ENCODE assay signal across 2 cellular contexts in the genomic region with DNA sequence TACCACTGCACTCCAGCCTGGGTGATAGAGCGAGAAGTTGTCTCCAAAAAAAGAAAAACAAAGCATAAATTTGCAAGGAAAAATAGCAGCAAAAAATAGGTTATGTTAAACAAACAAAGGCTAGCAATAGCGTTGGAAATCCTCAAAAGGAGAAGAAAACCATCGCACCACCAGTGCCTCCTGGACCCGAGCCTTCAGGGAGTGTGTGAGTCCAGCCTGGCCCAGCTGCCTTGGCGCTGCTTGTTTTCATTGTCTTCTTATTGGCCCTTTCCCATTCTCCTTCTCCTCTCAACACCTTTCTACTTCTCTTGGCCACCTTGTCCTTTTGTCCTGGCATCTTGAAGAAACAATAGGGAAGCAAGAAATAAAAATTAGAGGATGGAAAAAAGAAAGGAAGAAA.
TF ChIP-seq lines count a peak whose summit lies in the region.

No MANE protein-coding gene starts in this region.

TF ChIP-seq in GM23338, 12 proteins besides CTCF, POLR2A, EP300 and RAD21 (continues in another document):
- no peak for TF ChIP-seq EZH2phosphoT487 (IDR thresholded peaks at IDR 0.05; ENCODE audit: unreplicated experiment)
- no peak for TF ChIP-seq JUNB (IDR thresholded peaks at IDR 0.05; ENCODE audit: unreplicated experiment)
- TF ChIP-seq STAT1 (IDR thresholded peaks at IDR 0.05; ENCODE audit: unreplicated experiment), result no peak
- TF ChIP-seq CREB1 (CRISPR knock-in tag; IDR thresholded peaks at IDR 0.05; ENCODE audit: low read depth), result no peak
- no peak for TF ChIP-seq POLR2AphosphoS5 (IDR thresholded peaks at IDR 0.05; ENCODE audit: low read depth)
- TF ChIP-seq EZH2 (IDR thresholded peaks at IDR 0.05; ENCODE audit: low read depth, unreplicated experiment), result no peak
- TF ChIP-seq, protein P1, sequence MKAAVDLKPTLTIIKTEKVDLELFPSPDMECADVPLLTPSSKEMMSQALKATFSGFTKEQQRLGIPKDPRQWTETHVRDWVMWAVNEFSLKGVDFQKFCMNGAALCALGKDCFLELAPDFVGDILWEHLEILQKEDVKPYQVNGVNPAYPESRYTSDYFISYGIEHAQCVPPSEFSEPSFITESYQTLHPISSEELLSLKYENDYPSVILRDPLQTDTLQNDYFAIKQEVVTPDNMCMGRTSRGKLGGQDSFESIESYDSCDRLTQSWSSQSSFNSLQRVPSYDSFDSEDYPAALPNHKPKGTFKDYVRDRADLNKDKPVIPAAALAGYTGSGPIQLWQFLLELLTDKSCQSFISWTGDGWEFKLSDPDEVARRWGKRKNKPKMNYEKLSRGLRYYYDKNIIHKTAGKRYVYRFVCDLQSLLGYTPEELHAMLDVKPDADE (IDR thresholded peaks at IDR 0.05), result no peak
- TF ChIP-seq, protein P2, sequence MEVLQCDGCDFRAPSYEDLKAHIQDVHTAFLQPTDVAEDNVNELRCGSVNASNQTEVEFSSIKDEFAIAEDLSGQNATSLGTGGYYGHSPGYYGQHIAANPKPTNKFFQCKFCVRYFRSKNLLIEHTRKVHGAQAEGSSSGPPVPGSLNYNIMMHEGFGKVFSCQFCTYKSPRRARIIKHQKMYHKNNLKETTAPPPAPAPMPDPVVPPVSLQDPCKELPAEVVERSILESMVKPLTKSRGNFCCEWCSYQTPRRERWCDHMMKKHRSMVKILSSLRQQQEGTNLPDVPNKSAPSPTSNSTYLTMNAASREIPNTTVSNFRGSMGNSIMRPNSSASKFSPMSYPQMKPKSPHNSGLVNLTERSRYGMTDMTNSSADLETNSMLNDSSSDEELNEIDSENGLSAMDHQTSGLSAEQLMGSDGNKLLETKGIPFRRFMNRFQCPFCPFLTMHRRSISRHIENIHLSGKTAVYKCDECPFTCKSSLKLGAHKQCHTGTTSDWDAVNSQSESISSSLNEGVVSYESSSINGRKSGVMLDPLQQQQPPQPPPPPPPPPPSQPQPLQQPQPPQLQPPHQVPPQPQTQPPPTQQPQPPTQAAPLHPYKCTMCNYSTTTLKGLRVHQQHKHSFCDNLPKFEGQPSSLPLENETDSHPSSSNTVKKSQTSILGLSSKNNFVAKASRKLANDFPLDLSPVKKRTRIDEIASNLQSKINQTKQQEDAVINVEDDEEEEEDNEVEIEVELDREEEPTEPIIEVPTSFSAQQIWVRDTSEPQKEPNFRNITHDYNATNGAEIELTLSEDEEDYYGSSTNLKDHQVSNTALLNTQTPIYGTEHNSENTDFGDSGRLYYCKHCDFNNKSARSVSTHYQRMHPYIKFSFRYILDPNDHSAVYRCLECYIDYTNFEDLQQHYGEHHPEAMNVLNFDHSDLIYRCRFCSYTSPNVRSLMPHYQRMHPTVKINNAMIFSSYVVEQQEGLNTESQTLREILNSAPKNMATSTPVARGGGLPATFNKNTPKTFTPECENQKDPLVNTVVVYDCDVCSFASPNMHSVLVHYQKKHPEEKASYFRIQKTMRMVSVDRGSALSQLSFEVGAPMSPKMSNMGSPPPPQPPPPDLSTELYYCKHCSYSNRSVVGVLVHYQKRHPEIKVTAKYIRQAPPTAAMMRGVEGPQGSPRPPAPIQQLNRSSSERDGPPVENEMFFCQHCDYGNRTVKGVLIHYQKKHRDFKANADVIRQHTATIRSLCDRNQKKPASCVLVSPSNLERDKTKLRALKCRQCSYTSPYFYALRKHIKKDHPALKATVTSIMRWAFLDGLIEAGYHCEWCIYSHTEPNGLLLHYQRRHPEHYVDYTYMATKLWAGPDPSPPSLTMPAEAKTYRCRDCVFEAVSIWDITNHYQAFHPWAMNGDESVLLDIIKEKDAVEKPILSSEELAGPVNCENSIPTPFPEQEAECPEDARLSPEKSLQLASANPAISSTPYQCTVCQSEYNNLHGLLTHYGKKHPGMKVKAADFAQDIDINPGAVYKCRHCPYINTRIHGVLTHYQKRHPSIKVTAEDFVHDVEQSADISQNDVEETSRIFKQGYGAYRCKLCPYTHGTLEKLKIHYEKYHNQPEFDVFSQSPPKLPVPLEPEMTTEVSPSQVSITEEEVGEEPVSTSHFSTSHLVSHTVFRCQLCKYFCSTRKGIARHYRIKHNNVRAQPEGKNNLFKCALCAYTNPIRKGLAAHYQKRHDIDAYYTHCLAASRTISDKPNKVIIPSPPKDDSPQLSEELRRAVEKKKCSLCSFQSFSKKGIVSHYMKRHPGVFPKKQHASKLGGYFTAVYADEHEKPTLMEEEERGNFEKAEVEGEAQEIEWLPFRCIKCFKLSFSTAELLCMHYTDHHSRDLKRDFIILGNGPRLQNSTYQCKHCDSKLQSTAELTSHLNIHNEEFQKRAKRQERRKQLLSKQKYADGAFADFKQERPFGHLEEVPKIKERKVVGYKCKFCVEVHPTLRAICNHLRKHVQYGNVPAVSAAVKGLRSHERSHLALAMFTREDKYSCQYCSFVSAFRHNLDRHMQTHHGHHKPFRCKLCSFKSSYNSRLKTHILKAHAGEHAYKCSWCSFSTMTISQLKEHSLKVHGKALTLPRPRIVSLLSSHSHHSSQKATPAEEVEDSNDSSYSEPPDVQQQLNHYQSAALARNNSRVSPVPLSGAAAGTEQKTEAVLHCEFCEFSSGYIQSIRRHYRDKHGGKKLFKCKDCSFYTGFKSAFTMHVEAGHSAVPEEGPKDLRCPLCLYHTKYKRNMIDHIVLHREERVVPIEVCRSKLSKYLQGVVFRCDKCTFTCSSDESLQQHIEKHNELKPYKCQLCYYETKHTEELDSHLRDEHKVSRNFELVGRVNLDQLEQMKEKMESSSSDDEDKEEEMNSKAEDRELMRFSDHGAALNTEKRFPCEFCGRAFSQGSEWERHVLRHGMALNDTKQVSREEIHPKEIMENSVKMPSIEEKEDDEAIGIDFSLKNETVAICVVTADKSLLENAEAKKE (CRISPR knock-in tag; IDR thresholded peaks at IDR 0.05), result no peak
- no peak for TF ChIP-seq NANOG (IDR thresholded peaks at IDR 0.05; ENCODE audit: borderline replicate concordance)
- TF ChIP-seq, protein P3, sequence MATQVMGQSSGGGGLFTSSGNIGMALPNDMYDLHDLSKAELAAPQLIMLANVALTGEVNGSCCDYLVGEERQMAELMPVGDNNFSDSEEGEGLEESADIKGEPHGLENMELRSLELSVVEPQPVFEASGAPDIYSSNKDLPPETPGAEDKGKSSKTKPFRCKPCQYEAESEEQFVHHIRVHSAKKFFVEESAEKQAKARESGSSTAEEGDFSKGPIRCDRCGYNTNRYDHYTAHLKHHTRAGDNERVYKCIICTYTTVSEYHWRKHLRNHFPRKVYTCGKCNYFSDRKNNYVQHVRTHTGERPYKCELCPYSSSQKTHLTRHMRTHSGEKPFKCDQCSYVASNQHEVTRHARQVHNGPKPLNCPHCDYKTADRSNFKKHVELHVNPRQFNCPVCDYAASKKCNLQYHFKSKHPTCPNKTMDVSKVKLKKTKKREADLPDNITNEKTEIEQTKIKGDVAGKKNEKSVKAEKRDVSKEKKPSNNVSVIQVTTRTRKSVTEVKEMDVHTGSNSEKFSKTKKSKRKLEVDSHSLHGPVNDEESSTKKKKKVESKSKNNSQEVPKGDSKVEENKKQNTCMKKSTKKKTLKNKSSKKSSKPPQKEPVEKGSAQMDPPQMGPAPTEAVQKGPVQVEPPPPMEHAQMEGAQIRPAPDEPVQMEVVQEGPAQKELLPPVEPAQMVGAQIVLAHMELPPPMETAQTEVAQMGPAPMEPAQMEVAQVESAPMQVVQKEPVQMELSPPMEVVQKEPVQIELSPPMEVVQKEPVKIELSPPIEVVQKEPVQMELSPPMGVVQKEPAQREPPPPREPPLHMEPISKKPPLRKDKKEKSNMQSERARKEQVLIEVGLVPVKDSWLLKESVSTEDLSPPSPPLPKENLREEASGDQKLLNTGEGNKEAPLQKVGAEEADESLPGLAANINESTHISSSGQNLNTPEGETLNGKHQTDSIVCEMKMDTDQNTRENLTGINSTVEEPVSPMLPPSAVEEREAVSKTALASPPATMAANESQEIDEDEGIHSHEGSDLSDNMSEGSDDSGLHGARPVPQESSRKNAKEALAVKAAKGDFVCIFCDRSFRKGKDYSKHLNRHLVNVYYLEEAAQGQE (IDR thresholded peaks at IDR 0.05; ENCODE audit: unreplicated experiment), result no peak

TF ChIP-seq in GM12878, 131 proteins besides CTCF, POLR2A, EP300 and RAD21:
- TF ChIP-seq, protein P4, sequence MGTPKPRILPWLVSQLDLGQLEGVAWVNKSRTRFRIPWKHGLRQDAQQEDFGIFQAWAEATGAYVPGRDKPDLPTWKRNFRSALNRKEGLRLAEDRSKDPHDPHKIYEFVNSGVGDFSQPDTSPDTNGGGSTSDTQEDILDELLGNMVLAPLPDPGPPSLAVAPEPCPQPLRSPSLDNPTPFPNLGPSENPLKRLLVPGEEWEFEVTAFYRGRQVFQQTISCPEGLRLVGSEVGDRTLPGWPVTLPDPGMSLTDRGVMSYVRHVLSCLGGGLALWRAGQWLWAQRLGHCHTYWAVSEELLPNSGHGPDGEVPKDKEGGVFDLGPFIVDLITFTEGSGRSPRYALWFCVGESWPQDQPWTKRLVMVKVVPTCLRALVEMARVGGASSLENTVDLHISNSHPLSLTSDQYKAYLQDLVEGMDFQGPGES (IDR thresholded peaks at IDR 0.05), result no peak
- TF ChIP-seq SMC3 (IDR thresholded peaks at IDR 0.05; ENCODE audit: borderline replicate concordance, low read length), result no peak
- no peak for TF ChIP-seq POLR2AphosphoS2 (IDR thresholded peaks at IDR 0.05; ENCODE audit: low read depth, low read length)
- no peak for TF ChIP-seq TCF12 (IDR thresholded peaks at IDR 0.05; ENCODE audit: low read depth, low read length)
- no peak for TF ChIP-seq CHD2 (IDR thresholded peaks at IDR 0.05; ENCODE audit: borderline replicate concordance, low read depth, low read length)
- TF ChIP-seq, protein P5, sequence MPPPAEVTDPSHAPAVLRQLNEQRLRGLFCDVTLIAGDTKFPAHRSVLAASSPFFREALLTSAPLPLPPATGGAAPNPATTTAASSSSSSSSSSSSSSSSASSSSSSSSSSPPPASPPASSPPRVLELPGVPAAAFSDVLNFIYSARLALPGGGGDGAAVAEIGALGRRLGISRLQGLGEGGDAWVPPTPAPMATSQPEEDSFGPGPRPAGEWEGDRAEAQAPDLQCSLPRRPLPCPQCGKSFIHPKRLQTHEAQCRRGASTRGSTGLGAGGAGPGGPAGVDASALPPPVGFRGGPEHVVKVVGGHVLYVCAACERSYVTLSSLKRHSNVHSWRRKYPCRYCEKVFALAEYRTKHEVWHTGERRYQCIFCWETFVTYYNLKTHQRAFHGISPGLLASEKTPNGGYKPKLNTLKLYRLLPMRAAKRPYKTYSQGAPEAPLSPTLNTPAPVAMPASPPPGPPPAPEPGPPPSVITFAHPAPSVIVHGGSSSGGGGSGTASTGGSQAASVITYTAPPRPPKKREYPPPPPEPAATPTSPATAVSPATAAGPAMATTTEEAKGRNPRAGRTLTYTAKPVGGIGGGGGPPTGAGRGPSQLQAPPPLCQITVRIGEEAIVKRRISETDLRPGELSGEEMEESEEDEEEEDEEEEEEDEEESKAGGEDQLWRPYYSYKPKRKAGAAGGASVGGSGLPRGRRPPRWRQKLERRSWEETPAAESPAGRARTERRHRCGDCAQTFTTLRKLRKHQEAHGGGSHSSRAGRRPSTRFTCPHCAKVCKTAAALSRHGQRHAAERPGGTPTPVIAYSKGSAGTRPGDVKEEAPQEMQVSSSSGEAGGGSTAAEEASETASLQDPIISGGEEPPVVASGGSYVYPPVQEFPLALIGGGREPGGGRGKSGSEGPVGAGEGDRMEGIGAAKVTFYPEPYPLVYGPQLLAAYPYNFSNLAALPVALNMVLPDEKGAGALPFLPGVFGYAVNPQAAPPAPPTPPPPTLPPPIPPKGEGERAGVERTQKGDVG (CRISPR knock-in tag; IDR thresholded peaks at IDR 0.05), result no peak
- no peak for TF ChIP-seq ZNF217 (IDR thresholded peaks at IDR 0.05)
- no peak for TF ChIP-seq RUNX3 (IDR thresholded peaks at IDR 0.05; ENCODE audit: low read length)
- no peak for TF ChIP-seq JUNB (IDR thresholded peaks at IDR 0.05)
- TF ChIP-seq, protein P6, sequence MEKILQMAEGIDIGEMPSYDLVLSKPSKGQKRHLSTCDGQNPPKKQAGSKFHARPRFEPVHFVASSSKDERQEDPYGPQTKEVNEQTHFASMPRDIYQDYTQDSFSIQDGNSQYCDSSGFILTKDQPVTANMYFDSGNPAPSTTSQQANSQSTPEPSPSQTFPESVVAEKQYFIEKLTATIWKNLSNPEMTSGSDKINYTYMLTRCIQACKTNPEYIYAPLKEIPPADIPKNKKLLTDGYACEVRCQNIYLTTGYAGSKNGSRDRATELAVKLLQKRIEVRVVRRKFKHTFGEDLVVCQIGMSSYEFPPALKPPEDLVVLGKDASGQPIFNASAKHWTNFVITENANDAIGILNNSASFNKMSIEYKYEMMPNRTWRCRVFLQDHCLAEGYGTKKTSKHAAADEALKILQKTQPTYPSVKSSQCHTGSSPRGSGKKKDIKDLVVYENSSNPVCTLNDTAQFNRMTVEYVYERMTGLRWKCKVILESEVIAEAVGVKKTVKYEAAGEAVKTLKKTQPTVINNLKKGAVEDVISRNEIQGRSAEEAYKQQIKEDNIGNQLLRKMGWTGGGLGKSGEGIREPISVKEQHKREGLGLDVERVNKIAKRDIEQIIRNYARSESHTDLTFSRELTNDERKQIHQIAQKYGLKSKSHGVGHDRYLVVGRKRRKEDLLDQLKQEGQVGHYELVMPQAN (conservative IDR thresholded peaks at IDR 0.05), result no peak
- TF ChIP-seq ZSCAN29 (IDR thresholded peaks at IDR 0.05), result no peak
- no peak for TF ChIP-seq NR2C1 (IDR thresholded peaks at IDR 0.05)
- no peak for TF ChIP-seq LARP7 (IDR thresholded peaks at IDR 0.05)
- no peak for TF ChIP-seq ZNF24 (IDR thresholded peaks at IDR 0.05)
